In genomic region chr2:68252407-68253210, GRCh38 we compare ENCODE assay signal across 1 cellular context.
TF ChIP-seq lines count a peak whose summit lies in the region.

TSS of gene PPP3R1 (minus strand) at chr2:68252532. CDS start at chr2:68252127, 405 bp downstream.

TF ChIP-seq in HepG2, 621 proteins besides CTCF, POLR2A, EP300 and RAD21 (continued from another document and continues in another):
- peak; percentile 70; the same call in 1 of the 2 replicates for TF ChIP-seq ZNF609 (CRISPR knock-in tag; IDR thresholded peaks at IDR 0.05; ENCODE audit: borderline replicate concordance)
- TF ChIP-seq NCOR1 (IDR thresholded peaks at IDR 0.05; ENCODE audit: borderline replicate concordance, low read length): no peak; the same call in 1 of the 2 replicates
- peak; percentile 96 for TF ChIP-seq YEATS2 (CRISPR knock-in tag; IDR thresholded peaks at IDR 0.05; ENCODE audit: borderline replicate concordance)
- peak; percentile 93 for TF ChIP-seq HOXA3 (CRISPR knock-in tag; IDR thresholded peaks at IDR 0.05)
- TF ChIP-seq ZNF891 (CRISPR knock-in tag; IDR thresholded peaks at IDR 0.05): peak; percentile 58; the same call in 1 of the 2 replicates
- peak; percentile 67; the same call in 1 of the 2 replicates for TF ChIP-seq HBP1 (CRISPR knock-in tag; IDR thresholded peaks at IDR 0.05; ENCODE audit: low read depth)
- TF ChIP-seq ZFP90 (CRISPR knock-in tag; IDR thresholded peaks at IDR 0.05; ENCODE audit: borderline replicate concordance): peak; percentile 37; the same call in 1 of the 2 replicates
- peak; percentile 81 for TF ChIP-seq NR0B2 (CRISPR knock-in tag; IDR thresholded peaks at IDR 0.05)
- no peak for TF ChIP-seq PRDM4 (CRISPR knock-in tag; IDR thresholded peaks at IDR 0.05; ENCODE audit: borderline replicate concordance)
- no peak; the same call in 1 of the 2 replicates for TF ChIP-seq E2F5 (CRISPR knock-in tag; conservative IDR thresholded peaks at IDR 0.05)
- 0 out of 2 replicates have a peak, but pooled peaks have one; percentile 17 for TF ChIP-seq ZNF333 (CRISPR knock-in tag; IDR thresholded peaks at IDR 0.05; ENCODE audit: borderline replicate concordance)
- TF ChIP-seq SP2 (CRISPR knock-in tag; IDR thresholded peaks at IDR 0.05): peak; percentile 78
- no peak for TF ChIP-seq MAFF (IDR thresholded peaks at IDR 0.05; ENCODE audit: low read depth, low read length)
- peak; percentile 21; the same call in 1 of the 2 replicates for TF ChIP-seq ZBTB33 (CRISPR knock-in tag; IDR thresholded peaks at IDR 0.05)
- peak; percentile 79 for TF ChIP-seq HOMEZ (CRISPR knock-in tag; IDR thresholded peaks at IDR 0.05; ENCODE audit: low read depth)
- peak; percentile 77 for TF ChIP-seq MEIS2 (CRISPR knock-in tag; IDR thresholded peaks at IDR 0.05)
- TF ChIP-seq CSRNP2 (CRISPR knock-in tag; conservative IDR thresholded peaks at IDR 0.05; ENCODE audit: low read depth): no peak
- TF ChIP-seq ZNF484 (CRISPR knock-in tag; IDR thresholded peaks at IDR 0.05; ENCODE audit: borderline replicate concordance, low read depth): no peak
- 0 out of 2 replicates have a peak, but pooled peaks have one; percentile 11 for TF ChIP-seq KLF11 (CRISPR knock-in tag; IDR thresholded peaks at IDR 0.05)
- peak; percentile 89 for TF ChIP-seq ZSCAN29 (CRISPR knock-in tag; conservative IDR thresholded peaks at IDR 0.05)
- TF ChIP-seq SOX5 (CRISPR knock-in tag; IDR thresholded peaks at IDR 0.05; ENCODE audit: borderline replicate concordance): peak; percentile 69; the same call in 1 of the 2 replicates
- TF ChIP-seq ZNF691 (CRISPR knock-in tag; IDR thresholded peaks at IDR 0.05; ENCODE audit: borderline replicate concordance, low read depth): 0 out of 2 replicates have a peak, but pooled peaks have one; percentile 70
- peak; percentile 90 for TF ChIP-seq MXD1 (CRISPR knock-in tag; IDR thresholded peaks at IDR 0.05)
- TF ChIP-seq ZNF639 (CRISPR knock-in tag; conservative IDR thresholded peaks at IDR 0.05): peak; percentile 91
- 0 out of 2 replicates have a peak, but pooled peaks have one; percentile 73 for TF ChIP-seq TMF1 (CRISPR knock-in tag; IDR thresholded peaks at IDR 0.05; ENCODE audit: low read depth)
- no peak for TF ChIP-seq CEBPB (IDR thresholded peaks at IDR 0.05; ENCODE audit: borderline replicate concordance, low read depth, low read length)
- no peak for TF ChIP-seq SSRP1 (CRISPR knock-in tag; IDR thresholded peaks at IDR 0.05)
- peak; percentile 11; the same call in 1 of the 2 replicates for TF ChIP-seq NCOA2 (CRISPR knock-in tag; IDR thresholded peaks at IDR 0.05)
- peak; percentile 58; the same call in 1 of the 2 replicates for TF ChIP-seq ISL2 (CRISPR knock-in tag; IDR thresholded peaks at IDR 0.05)
- TF ChIP-seq ONECUT2 (CRISPR knock-in tag; IDR thresholded peaks at IDR 0.05): 0 out of 2 replicates have a peak, but pooled peaks have one; percentile 43
- peak; percentile 99 for TF ChIP-seq PATZ1 (CRISPR knock-in tag; IDR thresholded peaks at IDR 0.05)
- peak; percentile 88; the same call in 1 of the 3 replicates for TF ChIP-seq MXI1 (IDR thresholded peaks at IDR 0.05; ENCODE audit: borderline replicate concordance, low read depth, low read length)
- no peak for TF ChIP-seq SKI (IDR thresholded peaks at IDR 0.05; ENCODE audit: partially characterized antibody)
- TF ChIP-seq ZNF879 (CRISPR knock-in tag; IDR thresholded peaks at IDR 0.05): no peak
